8 cellular contexts compared by ENCODE assay signal in the genomic region with DNA sequence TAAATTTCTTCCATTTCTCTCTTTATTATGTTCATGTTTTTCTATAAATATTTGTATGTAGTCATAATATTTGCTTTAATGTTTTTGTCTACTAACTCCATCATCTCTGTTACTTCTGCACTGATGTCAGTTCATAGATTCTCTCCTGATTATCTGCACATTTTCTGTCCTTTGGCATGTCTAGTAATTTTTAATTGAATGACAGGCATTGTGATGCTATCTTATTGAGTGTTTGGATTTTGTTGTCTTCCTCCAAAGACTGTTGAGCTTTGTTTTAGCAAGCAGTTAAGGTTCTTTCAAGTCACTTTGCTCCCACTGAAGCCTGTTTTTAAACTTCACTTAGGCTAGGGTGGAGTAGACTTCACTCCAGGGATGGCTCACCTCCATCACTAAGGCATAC.
"Had no signal": no experiment of that assay in that cellular context is flagged by ENCODE, and none has a peak within 500 bp of the region (broad histone marks: within the 10 kb centered on the region; RNA-seq: fewer than 3 reads in every experiment).

No MANE protein-coding gene starts in this region.

- H3K27ac ChIP-seq: HL-60 had no signal

- H3K4me1 Mint-ChIP-seq: IgD-negative memory B cell had no signal

- ATAC-seq: HepG2, K562 had no signal

- DNase-seq: IMR-90, KBM-7, KG1 had no signal

- H3K27me3 Mint-ChIP-seq: IgD-negative memory B cell had no signal

- H3K4me3 ChIP-seq: K562 had no signal

- FAIRE-seq: HepG2, HTR-8/SVneo, K562 had no signal

- H3K27ac Mint-ChIP-seq: IgD-negative memory B cell had no signal
